ENCODE assay signal across 20 cellular contexts in genomic region chr11:3006505-3007260, GRCh38. TPM values are rescaled to one million over a fixed set of nuclear protein-coding genes. Genes with fewer than 3 reads are reported as not detected.
DNase-seq lines count a peak whose midpoint lies in the region; ATAC-seq and TF ChIP-seq lines count a peak whose summit lies in the region.
"Had no signal": no experiment of that assay in that cellular context is flagged by ENCODE, and none has a peak within 500 bp of the region (broad histone marks: within the 10 kb centered on the region; RNA-seq: fewer than 3 reads in every experiment).

No MANE protein-coding gene starts in this region.

- no peak overlapping the region for H3K18ac ChIP-seq in mesendoderm (ENCODE audit: low read length)

- H3K56ac ChIP-seq in mesendoderm (ENCODE audit: low read length), result no peak overlapping the region

- no peak overlapping the region for H4K8ac ChIP-seq in mesendoderm (ENCODE audit: low read depth, low read length)

- H4K5ac ChIP-seq in mesendoderm (ENCODE audit: low read length), result no peak overlapping the region

- H3K4me3 ChIP-seq in mesendoderm (ENCODE audit: low read length) (no peak overlapping the region), thyroid gland (replicated peaks in 1 of 3) (peak overlapping the region in 1 of 3 donors; percentile 8), transverse colon (no peak overlapping the region)
- H3K4me3 ChIP-seq: A549 had no signal

- no peak overlapping the region for H3K27ac Mint-ChIP-seq in activated T-cell treated with anti-CD3 and anti-CD28 coated beads, Interleukin-2, amount 50 U/mL, for 72 hours
- H3K27ac Mint-ChIP-seq: type B pancreatic cell had no signal

- peaks cover 27 to 49% of the 10 kb centered on the region in 2 donors for H3K36me3 Mint-ChIP-seq in activated T-cell treated with anti-CD3 and anti-CD28 coated beads, Interleukin-2, amount 50 U/mL, for 72 hours (ENCODE audit: insufficient read depth in 2 of 2)
- H3K36me3 Mint-ChIP-seq: type B pancreatic cell had no signal

- peak; percentile 58 to 61 for ATAC-seq in activated T-cell treated with anti-CD3 and anti-CD28 coated beads, Interleukin-2, amount 50 U/mL, for 72 hours (replicated peaks in 1 of 2)
- no peak for ATAC-seq in HG03039 (IDR thresholded peaks at IDR 0.05; ENCODE audit: unreplicated experiment)
- ATAC-seq: PC-3, SK-N-SH treated with all-trans-retinoic acid at 6 μM for 48 hours had no signal

- H3K4me1 Mint-ChIP-seq in activated T-cell treated with anti-CD3 and anti-CD28 coated beads, Interleukin-2, amount 50 U/mL, for 72 hours (ENCODE audit: low read depth), result peaks cover 38% of the 10 kb centered on the region
- H3K4me1 Mint-ChIP-seq: nephron progenitor cell had no signal

- no peaks in the 10 kb centered on the region for H3K79me1 ChIP-seq in mesendoderm (ENCODE audit: low read length)

- no peaks in the 10 kb centered on the region for H3K27me3 ChIP-seq in mesendoderm (ENCODE audit: insufficient read depth, low read length, poor library complexity)
- no peaks in the 10 kb centered on the region for H3K27me3 ChIP-seq in thyroid gland
- H3K27me3 ChIP-seq in transverse colon, result no peaks in the 10 kb centered on the region

- in situ Hi-C loops in transverse colon (cut with MboI; ENCODE audit: low pct_ligation_motif_present in 1 of 4, low pct_unique_long_range_greater_than_20kb in 1 of 4, low sequenced_read_pairs in 3 of 4), result no loop called here

- H3K23ac ChIP-seq in mesendoderm (ENCODE audit: low read length), result no peak overlapping the region

- H2BK15ac ChIP-seq in mesendoderm (replicated peaks; ENCODE audit: low read depth), result no peak overlapping the region

- DNase-seq in activated T-cell treated with anti-CD3 and anti-CD28 coated beads for 1 hour (ENCODE audit: low read depth), result peak; percentile 24
- no peak for DNase-seq in activated T-cell treated with anti-CD3 and anti-CD28 coated beads for 4 hours
- DNase-seq in activated T-cell treated with anti-CD3 and anti-CD28 coated beads, Interleukin-2, amount 50 U/mL, for 72 hours, result peak in 1 of 2 donors; percentile 37
- DNase-seq in mesendoderm, result peak; percentile 17
- DNase-seq in thyroid gland, result peak; percentile 97
- no peak for DNase-seq in SIG-M5 (lab: John Stamatoyannopoulos, UW)
- DNase-seq in transverse colon, result no peak
- DNase-seq: effector CD4-positive, alpha-beta T cell; GDM1; mammary epithelial cell; NCI-H2029; NCI-H69; nephron progenitor cell; PC-3; retina had no signal

- no peak overlapping the region for H2BK120ac ChIP-seq in mesendoderm (ENCODE audit: low read depth, low read length)

- H3K27me3 Mint-ChIP-seq in activated T-cell treated with anti-CD3 and anti-CD28 coated beads, Interleukin-2, amount 50 U/mL, for 72 hours (ENCODE audit: low read depth), result no peaks in the 10 kb centered on the region
- H3K27me3 Mint-ChIP-seq: type B pancreatic cell had no signal

- WGBS in mesendoderm (ENCODE audit: extremely low coverage, insufficient coverage, low lambda C conversion rate), result no CpG with 5 or more reads among the region's 21 CpGs
- WGBS in thyroid gland, 2 donors, result 39 to 53% methylated on average over 16 to 20 of the region's 21 CpGs
- 83% methylated on average over 21 of the region's 21 CpGs; no CpG with 5 or more reads in 1 of the 2 donors for WGBS in transverse colon (ENCODE audit: low coverage in 1 of 2), 2 donors

- H3K27ac ChIP-seq in mesendoderm (ENCODE audit: low read depth, low read length), result no peak overlapping the region
- peak overlapping the region; percentile 83 to 94 (median 92) for H3K27ac ChIP-seq in thyroid gland
- H3K27ac ChIP-seq in transverse colon, result no peak overlapping the region
- H3K27ac ChIP-seq: A549 had no signal

- no peak overlapping the region for H3K4ac ChIP-seq in mesendoderm (ENCODE audit: low read depth, low read length)

- H2BK5ac ChIP-seq in mesendoderm (ENCODE audit: low read length), result no peak overlapping the region

- H3K4me3 Mint-ChIP-seq in activated T-cell treated with anti-CD3 and anti-CD28 coated beads, Interleukin-2, amount 50 U/mL, for 72 hours, result no peak overlapping the region
- H3K4me3 Mint-ChIP-seq: nephron progenitor cell, type B pancreatic cell had no signal

- H2AK5ac ChIP-seq in mesendoderm (ENCODE audit: low read length), result no peak overlapping the region

- H3K36me3 ChIP-seq in mesendoderm (ENCODE audit: control insufficient read depth, insufficient read depth, low read length), result peaks cover 20% of the 10 kb centered on the region
- peaks cover 23 to 25% of the 10 kb centered on the region in 2 donors for H3K36me3 ChIP-seq in thyroid gland
- peaks cover 0 to 28% (median 12%) of the 10 kb centered on the region in 4 donors for H3K36me3 ChIP-seq in transverse colon

- H3K79me2 ChIP-seq in mesendoderm (ENCODE audit: control insufficient read depth, insufficient read depth, low read length), result no peaks in the 10 kb centered on the region

- no peak overlapping the region for H3K9ac ChIP-seq in mesendoderm (ENCODE audit: low read length)

- no peaks in the 10 kb centered on the region for H3K9me3 Mint-ChIP-seq in activated T-cell treated with anti-CD3 and anti-CD28 coated beads, Interleukin-2, amount 50 U/mL, for 72 hours
- H3K9me3 Mint-ChIP-seq: activated naive CD4-positive, alpha-beta T cell treated with anti-CD3 and anti-CD28 coated beads, Interleukin-2, amount 50 U/mL, for 72 hours; nephron progenitor cell; type B pancreatic cell had no signal

- H3K4me1 ChIP-seq in mesendoderm (ENCODE audit: control insufficient read depth, low read depth, low read length), result no peaks in the 10 kb centered on the region
- peaks cover 28 to 52% of the 10 kb centered on the region in 2 donors for H3K4me1 ChIP-seq in thyroid gland
- H3K4me1 ChIP-seq in transverse colon, result peaks cover 0 to 2% (median under 1%) of the 10 kb centered on the region in 4 donors
- H3K4me1 ChIP-seq: A549 had no signal

- TF ChIP-seq POLR2A in thyroid gland (IDR thresholded peaks at IDR 0.05), result peak in 1 of 2 donors; percentile 72
- TF ChIP-seq POLR2A in transverse colon (IDR thresholded peaks at IDR 0.05), result no peak

- intact Hi-C loops in thyroid gland (cut with DNase I) (no loop called here), transverse colon (cut with DNase I; ENCODE audit: low total_unique reads) (no loop called here)

- TF ChIP-seq CTCF in thyroid gland (IDR thresholded peaks at IDR 0.05) (no peak), transverse colon (IDR thresholded peaks at IDR 0.05) (no peak)

- H3K4me2 ChIP-seq in mesendoderm (ENCODE audit: low read length), result no peak overlapping the region
- H3K4me2 ChIP-seq: A549 had no signal

- no peaks in the 10 kb centered on the region for H3K9me3 ChIP-seq in thyroid gland
- no peaks in the 10 kb centered on the region for H3K9me3 ChIP-seq in transverse colon
- H3K9me3 ChIP-seq: A549 had no signal

- TF ChIP-seq EP300 in transverse colon (IDR thresholded peaks at IDR 0.05; ENCODE audit: low read depth), result no peak

RNA-seq across cellular contexts. Expression of gene NAP1L4, which starts 14.6 kb away (rescaled TPM):
- total RNA-seq in activated T-cell treated with anti-CD3 and anti-CD28 coated beads, Interleukin-2, amount 50 U/mL, for 72 hours, result 100 to 1,000 TPM; 421 to 504 TPM
- polyA plus RNA-seq in mesendoderm (2013, experiment 1 of 2), result 166 TPM
- polyA plus RNA-seq in mesendoderm (2013, experiment 2 of 2), result 172 TPM
- total RNA-seq in thyroid gland (100 to 1,000 TPM; 104 to 117 (median 108) TPM), transverse colon (100 to 1,000 TPM in 3 of 4 donors, 10 to 100 TPM in 1; 63.6 to 140 (median 111) TPM)

RNA-seq across cellular contexts. Expression of gene CARS1, which starts 50.5 kb away (rescaled TPM):
- total RNA-seq in activated T-cell treated with anti-CD3 and anti-CD28 coated beads, Interleukin-2, amount 50 U/mL, for 72 hours, result 100 to 1,000 TPM; 217 to 224 TPM
- 55.2 TPM for polyA plus RNA-seq in mesendoderm (2013, experiment 1 of 2)
- polyA plus RNA-seq in mesendoderm (2013, experiment 2 of 2), result 55.2 TPM
- 10 to 100 TPM; 36.7 to 56.2 (median 50.1) TPM for total RNA-seq in thyroid gland
- 10 to 100 TPM; 37.0 to 61.3 (median 52.3) TPM for total RNA-seq in transverse colon

Comparison
In these comparisons a context has a peak if more than half of its experiments do, and no peak if none do; other contexts are left out.
1. DNase-seq: peak in activated T-cell treated with anti-CD3 and anti-CD28 coated beads for 1 hour (single experiment), mesendoderm (single experiment) and thyroid gland (2 of 2); none in activated T-cell treated with anti-CD3 and anti-CD28 coated beads for 4 hours (single experiment), SIG-M5 (single experiment) and transverse colon (single experiment).
2. H3K27ac ChIP-seq: peak in thyroid gland (3 of 3); none in mesendoderm (single experiment) and transverse colon (0 of 4).